18 cellular contexts compared by ENCODE assay signal in genomic region chr12:48973531-48973930, GRCh38. TPM values are rescaled to one million over a fixed set of nuclear protein-coding genes. Genes with fewer than 3 reads are reported as not detected.
A peak's percentile ranks its signal among the peaks of the same experiment; 100 is the strongest.
DNase-seq lines count a peak whose midpoint lies in the region; TF ChIP-seq lines count a peak whose summit lies in the region.
"Had no signal": no experiment of that assay in that cellular context is flagged by ENCODE, and none has a peak within 500 bp of the region (broad histone marks: within the 10 kb centered on the region; RNA-seq: fewer than 3 reads in every experiment).

No MANE protein-coding gene starts in this region.

- CTCF ChIA-PET in activated naive CD4-positive, alpha-beta T cell treated with anti-CD3 and anti-CD28 coated beads for 36 hours (lab: Charles Lee): interaction anchor here (0.6 to 3.8 kb wide), 4 partner anchors 9 to 146 kb away, joined by 3 to 26 read pairs (median 3); no protein-coding TSS in a partner anchor
- CTCF ChIA-PET in activated CD4-positive, alpha-beta memory T cell treated with anti-CD3 and anti-CD28 coated beads for 36 hours (lab: Charles Lee): interaction anchor here (0.6 to 15.5 kb wide), 7 partner anchors 9 to 121 kb away, joined by 3 to 202 read pairs (median 5); partner anchors contain the start of genes ARF3, DDX23 and WNT1

- no peaks in the 10 kb centered on the region for H3K9me3 ChIP-seq in neural progenitor cell (ENCODE audit: low read depth)
- H3K9me3 ChIP-seq: ovary had no signal

- TF ChIP-seq CTCF in neural progenitor cell (IDR thresholded peaks at IDR 0.05): no peak

- H3K79me2 ChIP-seq in neural progenitor cell (ENCODE audit: low read depth): no peaks in the 10 kb centered on the region

- H3K4me3 Mint-ChIP-seq in neural progenitor cell: peak overlapping the region; percentile 41
- H3K4me3 Mint-ChIP-seq in activated naive CD4-positive, alpha-beta T cell treated with anti-CD3 and anti-CD28 coated beads for 36 hours: no peak overlapping the region
- no peak overlapping the region for H3K4me3 Mint-ChIP-seq in activated CD4-positive, alpha-beta memory T cell treated with anti-CD3 and anti-CD28 coated beads for 36 hours
- H3K4me3 Mint-ChIP-seq: dendritic cell treated with granulocyte-macrophage colony-stimulating factor and Interleukin-4, amounts not matched to agents 40 ng/mL and 50 ng/mL, for 4 days had no signal

- intact Hi-C loops in cardiac septum (cut with DNase I): no loop called here
- intact Hi-C loops in activated naive CD4-positive, alpha-beta T cell treated with anti-CD3 and anti-CD28 coated beads for 36 hours (cut with micrococcal nuclease): loop anchor here (10.0 kb wide), 1 partner anchor 371 kb away; the partner anchor contains the start of gene DNAJC22
- intact Hi-C loops in activated CD4-positive, alpha-beta memory T cell treated with anti-CD3 and anti-CD28 coated beads for 36 hours (cut with micrococcal nuclease): no loop called here

- peaks cover 5% of the 10 kb centered on the region for H3K9me3 Mint-ChIP-seq in neural progenitor cell
- H3K9me3 Mint-ChIP-seq in activated naive CD4-positive, alpha-beta T cell treated with anti-CD3 and anti-CD28 coated beads for 36 hours: no peaks in the 10 kb centered on the region
- H3K9me3 Mint-ChIP-seq in activated CD4-positive, alpha-beta memory T cell treated with anti-CD3 and anti-CD28 coated beads for 36 hours: no peaks in the 10 kb centered on the region
- H3K9me3 Mint-ChIP-seq: dendritic cell treated with granulocyte-macrophage colony-stimulating factor and Interleukin-4, amounts not matched to agents 40 ng/mL and 50 ng/mL, for 4 days had no signal

- H3K4me3 ChIP-seq in neural progenitor cell: no peak overlapping the region
- H3K4me3 ChIP-seq: ovary had no signal

- H3F3A ChIP-seq in neural progenitor cell (ENCODE audit: low read depth): peaks cover 23% of the 10 kb centered on the region

- no peak overlapping the region for H2AFZ ChIP-seq in neural progenitor cell (replicated peaks)

- POLR2A ChIA-PET in activated CD4-positive, alpha-beta memory T cell treated with anti-CD3 and anti-CD28 coated beads for 36 hours (lab: Charles Lee): no interaction called here

- H3K27me3 Mint-ChIP-seq in neural progenitor cell (ENCODE audit: insufficient read depth, low read depth): peaks cover 84% of the 10 kb centered on the region
- peaks cover 52% of the 10 kb centered on the region for H3K27me3 Mint-ChIP-seq in activated naive CD4-positive, alpha-beta T cell treated with anti-CD3 and anti-CD28 coated beads for 36 hours (ENCODE audit: low read depth)
- peaks cover 52% of the 10 kb centered on the region for H3K27me3 Mint-ChIP-seq in activated CD4-positive, alpha-beta memory T cell treated with anti-CD3 and anti-CD28 coated beads for 36 hours

- H3K36me3 Mint-ChIP-seq in neural progenitor cell: no peaks in the 10 kb centered on the region
- no peaks in the 10 kb centered on the region for H3K36me3 Mint-ChIP-seq in activated naive CD4-positive, alpha-beta T cell treated with anti-CD3 and anti-CD28 coated beads for 36 hours (ENCODE audit: low read depth)
- no peaks in the 10 kb centered on the region for H3K36me3 Mint-ChIP-seq in activated CD4-positive, alpha-beta memory T cell treated with anti-CD3 and anti-CD28 coated beads for 36 hours
- H3K36me3 Mint-ChIP-seq: brain; CD4-positive, alpha-beta memory T cell had no signal

- peaks cover 100% of the 10 kb centered on the region for H3K27me3 ChIP-seq in neural progenitor cell

- peaks cover 45% of the 10 kb centered on the region for H3K4me1 Mint-ChIP-seq in neural progenitor cell
- peaks cover 40% of the 10 kb centered on the region for H3K4me1 Mint-ChIP-seq in activated naive CD4-positive, alpha-beta T cell treated with anti-CD3 and anti-CD28 coated beads for 36 hours (ENCODE audit: low read depth)
- H3K4me1 Mint-ChIP-seq in activated CD4-positive, alpha-beta memory T cell treated with anti-CD3 and anti-CD28 coated beads for 36 hours (ENCODE audit: low read depth): peaks cover 52% of the 10 kb centered on the region

- H3K27ac ChIP-seq in neural progenitor cell: no peak overlapping the region
- H3K27ac ChIP-seq: ovary had no signal

- H3K4me2 ChIP-seq in neural progenitor cell: no peak overlapping the region

- DNase-seq in CD1c-positive myeloid dendritic cell (ENCODE audit: extremely low spot score) (peak; percentile 60), MV-4-11 (lab: John Stamatoyannopoulos, UW) (peak; percentile 43), cardiac septum (ENCODE audit: low spot score) (peak; percentile 71), neural progenitor cell (ENCODE audit: low spot score) (peak; percentile 48), C1 segment of cervical spinal cord (lab: John Stamatoyannopoulos, UW) (no peak), NCI-H1105 treated with DMSO at 0.1 percent for 48 hours (lab: John Stamatoyannopoulos, UW) (no peak)
- no peak for DNase-seq in activated naive CD4-positive, alpha-beta T cell treated with anti-CD3 and anti-CD28 coated beads for 36 hours
- no peak for DNase-seq in activated CD4-positive, alpha-beta memory T cell treated with anti-CD3 and anti-CD28 coated beads for 36 hours
- DNase-seq: CD4-positive, alpha-beta memory T cell; DND-41; Kasumi-1; NCI-H1694 treated with DMSO at 0.1 percent for 48 hours; NCI-H446; T-helper 2 cell had no signal

- no peak overlapping the region for H3K27ac Mint-ChIP-seq in neural progenitor cell
- no peak overlapping the region for H3K27ac Mint-ChIP-seq in activated naive CD4-positive, alpha-beta T cell treated with anti-CD3 and anti-CD28 coated beads for 36 hours
- H3K27ac Mint-ChIP-seq in activated CD4-positive, alpha-beta memory T cell treated with anti-CD3 and anti-CD28 coated beads for 36 hours: no peak overlapping the region
- H3K27ac Mint-ChIP-seq: brain; CD4-positive, alpha-beta memory T cell; dendritic cell treated with granulocyte-macrophage colony-stimulating factor and Interleukin-4, amounts not matched to agents 40 ng/mL and 50 ng/mL, for 4 days had no signal

- H4K20me1 ChIP-seq in neural progenitor cell (ENCODE audit: low read depth): peaks cover 57% of the 10 kb centered on the region

- no peak overlapping the region for H3K9ac ChIP-seq in neural progenitor cell

- H3K36me3 ChIP-seq in neural progenitor cell: no peaks in the 10 kb centered on the region
- H3K36me3 ChIP-seq: ovary had no signal

- peaks cover 27% of the 10 kb centered on the region for H3K4me1 ChIP-seq in neural progenitor cell

RNA-seq across cellular contexts. Expression of gene WNT10B, which starts 2.0 kb away (rescaled TPM):
- total RNA-seq in cardiac septum: 0.16 TPM
- 0.07 and 1.2 TPM in 2 replicates for total RNA-seq in neural progenitor cell (ENCODE audit: low replicate concordance)
- not detected for total RNA-seq in activated naive CD4-positive, alpha-beta T cell treated with anti-CD3 and anti-CD28 coated beads for 36 hours
- under 1 TPM; 0.10 to 0.21 TPM for total RNA-seq in activated CD4-positive, alpha-beta memory T cell treated with anti-CD3 and anti-CD28 coated beads for 36 hours

RNA-seq across cellular contexts. Expression of gene WNT1, which starts 4.6 kb away (rescaled TPM):
- total RNA-seq in cardiac septum (not detected), neural progenitor cell (ENCODE audit: low replicate concordance) (0.56 TPM in 1 of 2 replicates, not detected in the other)
- total RNA-seq in activated naive CD4-positive, alpha-beta T cell treated with anti-CD3 and anti-CD28 coated beads for 36 hours: not detected
- not detected for total RNA-seq in activated CD4-positive, alpha-beta memory T cell treated with anti-CD3 and anti-CD28 coated beads for 36 hours
- total RNA-seq: left colon, ovary had no signal

RNA-seq across cellular contexts. Expression of gene ARF3, which starts 16.2 kb away (rescaled TPM):
- total RNA-seq in cardiac septum (59.5 TPM), neural progenitor cell (ENCODE audit: low replicate concordance) (84.1 and 144 TPM in 2 replicates)
- 10 to 100 TPM; 84.4 to 87.3 TPM for total RNA-seq in activated naive CD4-positive, alpha-beta T cell treated with anti-CD3 and anti-CD28 coated beads for 36 hours
- total RNA-seq in activated CD4-positive, alpha-beta memory T cell treated with anti-CD3 and anti-CD28 coated beads for 36 hours: 100 to 1,000 TPM; 110 to 121 TPM

RNA-seq across cellular contexts. Expression of gene DDN, which starts 25.6 kb away (rescaled TPM):
- total RNA-seq in cardiac septum: 1.00 TPM
- total RNA-seq in neural progenitor cell (ENCODE audit: low replicate concordance): 0.25 TPM in 1 of 2 replicates, not detected in the other
- under 1 TPM; 0.20 to 0.21 TPM for total RNA-seq in activated naive CD4-positive, alpha-beta T cell treated with anti-CD3 and anti-CD28 coated beads for 36 hours
- total RNA-seq in activated CD4-positive, alpha-beta memory T cell treated with anti-CD3 and anti-CD28 coated beads for 36 hours: under 1 TPM; 0.22 to 0.26 TPM
- total RNA-seq: CD4-positive, alpha-beta memory T cell had no signal

RNA-seq across cellular contexts. Expression of gene PRKAG1, which starts 45.0 kb away (rescaled TPM):
- total RNA-seq in cardiac septum (80.4 TPM), neural progenitor cell (ENCODE audit: low replicate concordance) (32.4 and 41.8 TPM in 2 replicates)
- total RNA-seq in activated naive CD4-positive, alpha-beta T cell treated with anti-CD3 and anti-CD28 coated beads for 36 hours: 10 to 100 TPM; 49.4 to 50.9 TPM
- total RNA-seq in activated CD4-positive, alpha-beta memory T cell treated with anti-CD3 and anti-CD28 coated beads for 36 hours: 10 to 100 TPM; 52.0 to 55.8 TPM

Comparison
In these comparisons a context has a peak if more than half of its experiments do, and no peak if none do; other contexts are left out.
1. DNase-seq: peak in CD1c-positive myeloid dendritic cell (single experiment), MV-4-11 (single experiment), cardiac septum (single experiment) and neural progenitor cell (single experiment); none in C1 segment of cervical spinal cord (0 of 14), activated naive CD4-positive, alpha-beta T cell treated with anti-CD3 and anti-CD28 coated beads for 36 hours (single experiment), NCI-H1105 treated with DMSO at 0.1 percent for 48 hours (single experiment) and activated CD4-positive, alpha-beta memory T cell treated with anti-CD3 and anti-CD28 coated beads for 36 hours (single experiment).